ENCODE assay signal across 20 cellular contexts in genomic region chr7:25116621-25117020, GRCh38. TPM values are rescaled to one million over a fixed set of nuclear protein-coding genes. Genes with fewer than 3 reads are reported as not detected.
A peak's percentile ranks its signal among the peaks of the same experiment; 100 is the strongest.
DNase-seq lines count a peak whose midpoint lies in the region; ATAC-seq and TF ChIP-seq lines count a peak whose summit lies in the region.
"Had no signal": no experiment of that assay in that cellular context is flagged by ENCODE, and none has a peak within 500 bp of the region (broad histone marks: within the 10 kb centered on the region; RNA-seq: fewer than 3 reads in every experiment).

No MANE protein-coding gene starts in this region.

- no peaks in the 10 kb centered on the region for H3K27me3 ChIP-seq in PC-3 (ENCODE audit: low read length)
- H3K27me3 ChIP-seq: ovary, uterus had no signal

- H3K4me1 ChIP-seq in PC-3 (ENCODE audit: insufficient read depth, low read length) = no peaks in the 10 kb centered on the region
- H3K4me1 ChIP-seq: uterus had no signal

- POLR2A ChIA-PET in PC-3 (lab: Charles Lee; ENCODE audit: unreplicated experiment) = no interaction called here

- H2AFZ ChIP-seq in PC-3 (ENCODE audit: low read length) = no peak overlapping the region

- H3K27ac Mint-ChIP-seq in activated naive CD4-positive, alpha-beta T cell treated with anti-CD3 and anti-CD28 coated beads, Interleukin-2, amount 50 U/mL, for 24 hours = peak overlapping the region; percentile 68
- H3K27ac Mint-ChIP-seq in central memory CD8-positive, alpha-beta T cell (ENCODE audit: low read depth) = peak overlapping the region; percentile 72
- H3K27ac Mint-ChIP-seq in stimulated activated effector memory CD8-positive, alpha-beta T cell treated with anti-CD3 and anti-CD28 coated beads, Interleukin-12 subunit alpha, Interleukin-12 subunit beta, amount 100 ng/mL, for 72 hours = peak overlapping the region; percentile 92

- peaks cover 34% of the 10 kb centered on the region; the same call in 1 of the 2 replicates for H4K20me1 ChIP-seq in PC-3 (ENCODE audit: low read length)

- ATAC-seq in PC-3 (peak; percentile 8; the same call in 1 of the 2 replicates), GM18517 (IDR thresholded peaks at IDR 0.05; ENCODE audit: unreplicated experiment) (no peak)
- no peak for ATAC-seq in central memory CD8-positive, alpha-beta T cell (replicated peaks; ENCODE audit: extremely low read depth, poor library complexity, severe bottlenecking)
- ATAC-seq in stimulated activated effector memory CD8-positive, alpha-beta T cell treated with anti-CD3 and anti-CD28 coated beads, Interleukin-12 subunit alpha, Interleukin-12 subunit beta, amount 100 ng/mL, for 72 hours = no peak

- TF ChIP-seq CTCF in PC-3 (conservative IDR thresholded peaks at IDR 0.05; ENCODE audit: low read depth, low read length) = no peak

- intact Hi-C loops in PC-3 (cut with micrococcal nuclease) = no loop called here

- H3F3A ChIP-seq in PC-3 (ENCODE audit: low read length, unreplicated experiment) = no peaks in the 10 kb centered on the region

- H3K36me3 Mint-ChIP-seq in activated naive CD4-positive, alpha-beta T cell treated with anti-CD3 and anti-CD28 coated beads, Interleukin-2, amount 50 U/mL, for 24 hours = peaks cover 8% of the 10 kb centered on the region
- peaks cover 33% of the 10 kb centered on the region for H3K36me3 Mint-ChIP-seq in central memory CD8-positive, alpha-beta T cell (ENCODE audit: insufficient read depth)
- H3K36me3 Mint-ChIP-seq in stimulated activated effector memory CD8-positive, alpha-beta T cell treated with anti-CD3 and anti-CD28 coated beads, Interleukin-12 subunit alpha, Interleukin-12 subunit beta, amount 100 ng/mL, for 72 hours = peaks cover 54% of the 10 kb centered on the region

- peak overlapping the region; percentile 17 for H3K4me3 Mint-ChIP-seq in activated naive CD4-positive, alpha-beta T cell treated with anti-CD3 and anti-CD28 coated beads, Interleukin-2, amount 50 U/mL, for 24 hours
- H3K4me3 Mint-ChIP-seq in central memory CD8-positive, alpha-beta T cell = peak overlapping the region; percentile 45
- H3K4me3 Mint-ChIP-seq in stimulated activated effector memory CD8-positive, alpha-beta T cell treated with anti-CD3 and anti-CD28 coated beads, Interleukin-12 subunit alpha, Interleukin-12 subunit beta, amount 100 ng/mL, for 72 hours = peak overlapping the region; percentile 58

- no peak overlapping the region for H3K9ac ChIP-seq in PC-3 (ENCODE audit: low read length)

- DNase-seq in activated naive CD4-positive, alpha-beta T cell treated with anti-CD3 and anti-CD28 coated beads, Interleukin-2, amount 50 U/mL, for 16 hours = no peak
- no peak for DNase-seq in PC-3
- no peak for DNase-seq in central memory CD8-positive, alpha-beta T cell (ENCODE audit: low spot score in 2 of 2)
- DNase-seq in stimulated activated effector memory CD8-positive, alpha-beta T cell treated with anti-CD3 and anti-CD28 coated beads, Interleukin-12 subunit alpha, Interleukin-12 subunit beta, amount 100 ng/mL, for 72 hours (ENCODE audit: low spot score in 2 of 2) = no peak
- no peak for DNase-seq in epidermal melanocyte (ENCODE audit: insufficient read length, low spot score)
- no peak for DNase-seq in hippocampal formation (lab: John Stamatoyannopoulos, UW)
- DNase-seq: aorta; DMS79; erythroblast; head of caudate nucleus; KBM-7; kidney; NCI-H1417 treated with DMSO at 0.1 percent for 48 hours; ovary; stimulated activated naive CD4-positive, alpha-beta T cell treated with Interleukin-2 at 50 U/mL for 16 hours; uterus; WERI-Rb-1 had no signal

- peaks cover 12% of the 10 kb centered on the region for H3K79me2 ChIP-seq in PC-3 (ENCODE audit: low read length)

- H3K4me2 ChIP-seq in PC-3 (ENCODE audit: low read length) = no peak overlapping the region

- H3K9me3 Mint-ChIP-seq in activated naive CD4-positive, alpha-beta T cell treated with anti-CD3 and anti-CD28 coated beads, Interleukin-2, amount 50 U/mL, for 24 hours = no peaks in the 10 kb centered on the region
- no peaks in the 10 kb centered on the region for H3K9me3 Mint-ChIP-seq in central memory CD8-positive, alpha-beta T cell
- no peaks in the 10 kb centered on the region for H3K9me3 Mint-ChIP-seq in stimulated activated effector memory CD8-positive, alpha-beta T cell treated with anti-CD3 and anti-CD28 coated beads, Interleukin-12 subunit alpha, Interleukin-12 subunit beta, amount 100 ng/mL, for 72 hours

- H3K27me3 Mint-ChIP-seq in activated naive CD4-positive, alpha-beta T cell treated with anti-CD3 and anti-CD28 coated beads, Interleukin-2, amount 50 U/mL, for 24 hours = no peaks in the 10 kb centered on the region
- no peaks in the 10 kb centered on the region for H3K27me3 Mint-ChIP-seq in central memory CD8-positive, alpha-beta T cell

- H3K36me3 ChIP-seq in PC-3 (ENCODE audit: low read depth, low read length) = peaks cover 27% of the 10 kb centered on the region
- H3K36me3 ChIP-seq: ovary, uterus had no signal

- CTCF ChIA-PET in PC-3 (lab: Charles Lee) = interaction anchor here (0.5 kb wide), 1 partner anchor 111 kb away, joined by 7 read pairs; no protein-coding TSS in a partner anchor

- H3K4me1 Mint-ChIP-seq in activated naive CD4-positive, alpha-beta T cell treated with anti-CD3 and anti-CD28 coated beads, Interleukin-2, amount 50 U/mL, for 24 hours = peaks cover 30% of the 10 kb centered on the region
- peaks cover 22% of the 10 kb centered on the region for H3K4me1 Mint-ChIP-seq in central memory CD8-positive, alpha-beta T cell
- H3K4me1 Mint-ChIP-seq in stimulated activated effector memory CD8-positive, alpha-beta T cell treated with anti-CD3 and anti-CD28 coated beads, Interleukin-12 subunit alpha, Interleukin-12 subunit beta, amount 100 ng/mL, for 72 hours = peaks cover 37% of the 10 kb centered on the region

- no peaks in the 10 kb centered on the region for H3K9me3 ChIP-seq in PC-3 (ENCODE audit: low read length)
- H3K9me3 ChIP-seq: ovary, uterus had no signal

- no peaks in the 10 kb centered on the region for H3K9me2 ChIP-seq in PC-3 (replicated peaks; ENCODE audit: low read length)

- no peak overlapping the region for H3K27ac ChIP-seq in PC-3 (ENCODE audit: low read length)
- H3K27ac ChIP-seq: coronary artery, ovary, uterus, WERI-Rb-1 had no signal

- BruUV-seq in PC-3 (replicated peaks; lab: Mats Ljungman, UMichigan) = no TSS peak

- H3K4me3 ChIP-seq in PC-3 (ENCODE audit: low read length) = no peak overlapping the region
- H3K4me3 ChIP-seq: coronary artery, ovary, uterus had no signal

RNA-seq across cellular contexts. Expression of gene CYCS, which starts 8.4 kb away (rescaled TPM):
- 85.4 and 101 TPM in 2 replicates for total RNA-seq in PC-3 (2014; rRNA removed)
